Comparison of ENCODE assay signal across 16 cellular contexts in the genomic region with DNA sequence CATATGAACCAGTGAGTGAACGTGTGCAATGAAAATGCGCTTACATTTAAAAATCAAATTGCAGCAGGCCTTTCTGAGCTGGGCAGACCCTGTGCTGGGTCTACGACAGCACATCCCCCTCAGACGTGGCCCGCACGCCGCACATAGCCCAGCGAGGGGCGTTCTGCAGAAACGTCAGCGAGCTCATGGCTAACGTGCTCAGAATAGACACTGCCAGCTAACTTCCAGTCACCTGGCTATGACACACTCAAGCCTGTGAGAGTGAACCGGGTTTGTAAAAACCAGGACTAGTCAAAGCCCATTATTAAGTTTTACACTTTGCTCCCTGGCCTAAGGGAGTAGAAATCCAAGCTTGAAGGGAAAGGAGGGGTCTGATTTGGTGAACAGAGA.
"Had no signal": no experiment of that assay in that cellular context is flagged by ENCODE, and none has a peak within 500 bp of the region (broad histone marks: within the 10 kb centered on the region; RNA-seq: fewer than 3 reads in every experiment).

No MANE protein-coding gene starts in this region.

- ATAC-seq: gastroesophageal sphincter; lower lobe of right lung; naive thymus-derived CD4-positive, alpha-beta T cell; sciatic nerve; SK-N-SH treated with all-trans-retinoic acid at 6 μM for 48 hours had no signal

- H3K4me3 ChIP-seq: gastroesophageal sphincter, lower lobe of right lung, prostate gland, suprapubic skin had no signal

- H3K4me1 ChIP-seq: lower lobe of right lung, prostate gland had no signal

- H3K27ac ChIP-seq: gastroesophageal sphincter, lower lobe of right lung, prostate gland, suprapubic skin had no signal

- H3K36me3 Mint-ChIP-seq: activated naive CD4-positive, alpha-beta T cell treated with anti-CD3 and anti-CD28 coated beads, Interleukin-2, amount 10 ng/mL, durations not matched to agents 7 days and 5 days; type B pancreatic cell had no signal

- H3K4me3 Mint-ChIP-seq: activated naive CD4-positive, alpha-beta T cell treated with anti-CD3 and anti-CD28 coated beads, Interleukin-2, amount 10 ng/mL, durations not matched to agents 7 days and 5 days; activated T-helper 1 cell treated with anti-CD3 and anti-CD28 coated beads, Interleukin-12 subunit alpha, Interleukin-12 subunit beta, Interleukin-2, Interleukin-4 antibody, amounts not matched to agents 30 ng/mL and 10 ng/mL and 1 ng/mL, durations not matched to agents 14 hours and 24 hours and 36 hours; naive thymus-derived CD4-positive, alpha-beta T cell; T-helper 1 cell treated with Interleukin-12 subunit alpha and Interleukin-12 subunit beta and Interleukin-4 antibody, amounts not matched to agents 30 μg/mL and 1 μg/mL, for 36 hours; type B pancreatic cell had no signal

- H3K36me3 ChIP-seq: gastroesophageal sphincter, lower lobe of right lung, prostate gland, suprapubic skin had no signal

- DNase-seq: activated CD4-positive, alpha-beta T cell treated with anti-CD3 and anti-CD28 coated beads, Interleukin-2, amount 50 U/mL, for 4 hours; activated naive CD4-positive, alpha-beta T cell treated with anti-CD3 and anti-CD28 coated beads, Interleukin-2, amount 10 ng/mL, durations not matched to agents 7 days and 5 days; caudate nucleus; effector memory CD4-positive, alpha-beta T cell; lower lobe of right lung; midbrain; naive thymus-derived CD4-positive, alpha-beta T cell; stimulated activated naive CD4-positive, alpha-beta T cell had no signal

- H3K27ac Mint-ChIP-seq: activated naive CD4-positive, alpha-beta T cell treated with anti-CD3 and anti-CD28 coated beads, Interleukin-2, amount 10 ng/mL, durations not matched to agents 7 days and 5 days; activated T-helper 1 cell treated with anti-CD3 and anti-CD28 coated beads, Interleukin-12 subunit alpha, Interleukin-12 subunit beta, Interleukin-2, Interleukin-4 antibody, amounts not matched to agents 30 ng/mL and 10 ng/mL and 1 ng/mL, durations not matched to agents 14 hours and 24 hours and 36 hours; naive thymus-derived CD4-positive, alpha-beta T cell; T-helper 1 cell treated with Interleukin-12 subunit alpha and Interleukin-12 subunit beta and Interleukin-4 antibody, amounts not matched to agents 30 μg/mL and 1 μg/mL, for 36 hours; type B pancreatic cell had no signal
